ENCODE assay signal across 28 cellular contexts in the genomic region with DNA sequence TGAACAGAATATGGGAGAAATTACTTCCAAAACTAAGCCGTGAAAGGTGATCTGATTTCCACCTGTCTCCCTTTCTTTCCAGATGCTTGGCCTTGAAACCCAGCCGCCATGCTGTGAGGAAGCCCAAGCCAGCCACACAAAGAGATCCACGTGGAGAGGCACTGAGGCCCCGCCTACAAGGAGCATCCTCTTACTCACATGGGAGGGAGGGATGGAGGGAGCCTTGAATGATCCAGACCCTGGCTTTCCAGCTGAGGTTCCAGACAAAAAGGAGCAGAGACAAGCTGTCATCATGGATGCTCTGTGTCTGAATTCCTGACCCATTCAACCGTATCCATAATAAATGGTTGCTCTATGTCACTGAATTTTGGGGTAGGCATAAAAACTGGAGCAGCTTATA. TPM values are rescaled to one million over a fixed set of nuclear protein-coding genes. Genes with fewer than 3 reads are reported as not detected.
DNase-seq lines count a peak whose midpoint lies in the region; ATAC-seq, FAIRE-seq and TF ChIP-seq lines count a peak whose summit lies in the region.
"Had no signal": no experiment of that assay in that cellular context is flagged by ENCODE, and none has a peak within 500 bp of the region (broad histone marks: within the 10 kb centered on the region; RNA-seq: fewer than 3 reads in every experiment).

No MANE protein-coding gene starts in this region.

- no peak overlapping the region for H2BK12ac ChIP-seq in neuronal stem cell (ENCODE audit: low read length)
- H2BK12ac ChIP-seq in trophoblast cell (ENCODE audit: low read length): no peak overlapping the region

- H2BK15ac ChIP-seq in neuronal stem cell (ENCODE audit: low read length): no peak overlapping the region

- H3K4me1 Mint-ChIP-seq in GM23338: peaks cover 5% of the 10 kb centered on the region

- H3K9me3 ChIP-seq in neuronal stem cell (replicated peaks in 1 of 2; ENCODE audit: control insufficient read depth in 2 of 2, insufficient read depth in 1 of 2, low read depth in 1 of 2, low read length in 2 of 2): peaks cover 0 to 11% of the 10 kb centered on the region in 2 donors
- H3K9me3 ChIP-seq in trophoblast cell (ENCODE audit: insufficient read depth, low read depth, low read length): no peaks in the 10 kb centered on the region
- H3K9me3 ChIP-seq: transverse colon had no signal

- H3K27me3 ChIP-seq in GM23338 (ENCODE audit: insufficient read depth) (no peaks in the 10 kb centered on the region), neuronal stem cell (ENCODE audit: control insufficient read depth in 3 of 3, insufficient read depth in 3 of 3, low read depth in 1 of 3, low read length in 3 of 3) (no peaks in the 10 kb centered on the region), trophoblast cell (ENCODE audit: insufficient read depth, low read length) (no peaks in the 10 kb centered on the region)
- H3K27me3 ChIP-seq: MG63, transverse colon had no signal

- H3K79me1 ChIP-seq in neuronal stem cell (ENCODE audit: low read depth, low read length) (no peaks in the 10 kb centered on the region), trophoblast cell (ENCODE audit: low read length) (no peaks in the 10 kb centered on the region)

- H3K36me3 ChIP-seq in GM23338 (ENCODE audit: insufficient read depth) (no peaks in the 10 kb centered on the region), neuronal stem cell (replicated peaks in 1 of 2; ENCODE audit: control insufficient read depth in 2 of 2, insufficient read depth in 2 of 2, low read length in 2 of 2) (no peaks in the 10 kb centered on the region), trophoblast cell (ENCODE audit: control insufficient read depth in 1 of 2, insufficient read depth in 2 of 2, low read length in 2 of 2) (peaks cover 0 to 2% of the 10 kb centered on the region in 2 experiments)
- H3K36me3 ChIP-seq: left ventricle myocardium inferior, MG63, transverse colon had no signal

- H3K4me2 ChIP-seq in GM23338: no peak overlapping the region
- H3K4me2 ChIP-seq in neuronal stem cell (ENCODE audit: insufficient read depth, low read length, poor library complexity, severe bottlenecking): no peak overlapping the region
- H3K4me2 ChIP-seq in trophoblast cell (ENCODE audit: low read length): no peak overlapping the region

- H4K91ac ChIP-seq in neuronal stem cell (ENCODE audit: low read depth, low read length, poor library complexity): no peak overlapping the region
- H4K91ac ChIP-seq in trophoblast cell (ENCODE audit: low read depth, low read length): no peak overlapping the region

- no peaks in the 10 kb centered on the region for H4K20me1 ChIP-seq in GM23338 (replicated peaks; ENCODE audit: insufficient read depth)

- H3K4ac ChIP-seq in neuronal stem cell (ENCODE audit: low read length): no peak overlapping the region
- H3K4ac ChIP-seq in trophoblast cell (ENCODE audit: low read depth, low read length): no peak overlapping the region

- peaks cover 3% of the 10 kb centered on the region for H3K4me1 ChIP-seq in GM23338 (ENCODE audit: insufficient read depth)
- peaks cover under 1% of the 10 kb centered on the region in 2 donors for H3K4me1 ChIP-seq in neuronal stem cell (ENCODE audit: control insufficient read depth in 2 of 2, insufficient read depth in 1 of 2, low read depth in 1 of 2, low read length in 2 of 2)
- H3K4me1 ChIP-seq in trophoblast cell (ENCODE audit: control insufficient read depth in 1 of 2, insufficient read depth in 2 of 2, low read length in 2 of 2): peaks cover 3% of the 10 kb centered on the region in 2 experiments

- no peak overlapping the region for H4K12ac ChIP-seq in trophoblast cell (ENCODE audit: low read depth, low read length)

- WGBS in neuronal stem cell (ENCODE audit: extremely low coverage in 2 of 2, insufficient read length in 2 of 2, insufficient replicate concordance in 1 of 2), 2 donors: no CpG with 5 or more reads among the region's 5 CpGs
- no CpG with 5 or more reads among the region's 5 CpGs for WGBS in trophoblast cell (ENCODE audit: extremely low coverage, insufficient coverage, insufficient read length)

- FAIRE-seq in RCC 7860 (lab: Jason Lieb, UNC): no peak
- FAIRE-seq: G401.6, K562 had no signal

- H3K18ac ChIP-seq in neuronal stem cell (ENCODE audit: low read length) (no peak overlapping the region), trophoblast cell (ENCODE audit: low read length) (no peak overlapping the region)

- no peak for TF ChIP-seq CTCF in GM23338 (conservative IDR thresholded peaks at IDR 0.05; ENCODE audit: low read depth in 2 of 2)

- H3K14ac ChIP-seq in neuronal stem cell (ENCODE audit: low read length) (no peak overlapping the region), trophoblast cell (ENCODE audit: low read length) (no peak overlapping the region)

- H3K27ac Mint-ChIP-seq in GM23338: no peak overlapping the region
- H3K27ac Mint-ChIP-seq: activated naive CD8-positive, alpha-beta T cell; activated T-helper 2 cell treated with anti-CD3 and anti-CD28 coated beads, Interferon-gamma antibody, Interleukin-2, Interleukin-4, amounts not matched to agents 10 μg/mL and 5 μg/mL and 100 μg/mL, durations not matched to agents 14 hours and 24 hours and 36 hours; CD8-positive, alpha-beta T cell; nephron had no signal

- H3K23ac ChIP-seq in neuronal stem cell (ENCODE audit: low read depth, low read length, poor library complexity) (no peak overlapping the region), trophoblast cell (ENCODE audit: low read length) (no peak overlapping the region)

- no peak overlapping the region for H2AFZ ChIP-seq in GM23338
- peak overlapping the region; percentile 8 for H2AFZ ChIP-seq in neuronal stem cell (ENCODE audit: low read length)
- H2AFZ ChIP-seq in trophoblast cell (ENCODE audit: insufficient read depth, low read length, poor library complexity): no peak overlapping the region
- H2AFZ ChIP-seq: parathyroid adenoma had no signal

- H3K27ac ChIP-seq in GM23338 (ENCODE audit: low read depth) (no peak overlapping the region), caudate nucleus (ENCODE audit: low read depth, low read length) (peak overlapping the region; percentile 7), neuronal stem cell (replicated peaks; ENCODE audit: low read length) (no peak overlapping the region), trophoblast cell (ENCODE audit: low read depth, low read length) (no peak overlapping the region)
- H3K27ac ChIP-seq: left ventricle myocardium inferior, parathyroid adenoma, transverse colon had no signal

- H2BK120ac ChIP-seq in neuronal stem cell (ENCODE audit: low read depth, low read length) (no peak overlapping the region), trophoblast cell (ENCODE audit: insufficient read depth, low read length, poor library complexity) (no peak overlapping the region)

- peaks cover 8% of the 10 kb centered on the region; the same call in 1 of the 3 replicates for H3K9me3 Mint-ChIP-seq in GM23338

- 0 out of 2 replicates have a peak, but pooled peaks cover 4% of the 10 kb centered on the region for H3F3A ChIP-seq in GM23338 (replicated peaks; ENCODE audit: low read depth)

- H4K8ac ChIP-seq in neuronal stem cell (ENCODE audit: low read depth, low read length) (no peak overlapping the region), trophoblast cell (ENCODE audit: low read depth, low read length) (no peak overlapping the region)

- H2AK5ac ChIP-seq in neuronal stem cell (ENCODE audit: low read depth, low read length): no peak overlapping the region
- H2AK5ac ChIP-seq in trophoblast cell (ENCODE audit: low read length): no peak overlapping the region

- peaks cover 24% of the 10 kb centered on the region for H3K36me3 Mint-ChIP-seq in GM23338 (ENCODE audit: low read depth)
- H3K36me3 Mint-ChIP-seq: activated naive CD8-positive, alpha-beta T cell; CD8-positive, alpha-beta T cell had no signal

- H3K4me3 ChIP-seq in GM23338: no peak overlapping the region
- H3K4me3 ChIP-seq in neuronal stem cell (ENCODE audit: low read length in 2 of 2): peak overlapping the region in 1 of 2 donors; percentile 35
- H3K4me3 ChIP-seq in trophoblast cell (ENCODE audit: low read depth, low read length): no peak overlapping the region
- H3K4me3 ChIP-seq: K562, left ventricle myocardium inferior, MG63, transverse colon had no signal

- peak; percentile 35 for DNase-seq in GM23338 (ENCODE audit: low spot score)
- peak; percentile 56 for DNase-seq in RCC 7860 (ENCODE audit: low spot score)
- peak in 1 of 61 donors; percentile 27 for DNase-seq in caudate nucleus (lab: John Stamatoyannopoulos, UW)
- DNase-seq in neuronal stem cell (ENCODE audit: low spot score): no peak
- DNase-seq in hypothalamus (lab: John Stamatoyannopoulos, UW): no peak
- no peak for DNase-seq in trophoblast cell
- DNase-seq in GOT3 (lab: John Stamatoyannopoulos, UW): no peak
- DNase-seq: activated CD8-positive, alpha-beta memory T cell treated with anti-CD3 and anti-CD28 coated beads, Interleukin-2, amount 50 U/mL, for 48 hours; AML-193; CD8-positive, alpha-beta T cell; effector CD4-positive, alpha-beta T cell; foreskin melanocyte; left ventricle myocardium inferior; MG63; NCI-H2081; NCI-H524; right cardiac atrium; RPMI8226; stimulated activated CD8-positive, alpha-beta memory T cell treated with anti-CD3 and anti-CD28 coated beads, Interleukin-4, amount 100 ng/mL, for 48 hours; transverse colon had no signal

- H3K79me2 ChIP-seq in GM23338 (replicated peaks; ENCODE audit: insufficient read depth) (no peaks in the 10 kb centered on the region; the same call in 1 of the 2 replicates), trophoblast cell (ENCODE audit: control insufficient read depth, insufficient read depth, low read length, poor library complexity) (no peaks in the 10 kb centered on the region)
- H3K79me2 ChIP-seq: parathyroid adenoma had no signal

- H3K27me3 Mint-ChIP-seq in GM23338 (ENCODE audit: insufficient read depth, low read depth, poor library complexity): peaks cover 4% of the 10 kb centered on the region
- H3K27me3 Mint-ChIP-seq: activated CD4-positive, alpha-beta memory T cell treated with anti-CD3 and anti-CD28 coated beads for 36 hours; activated naive CD8-positive, alpha-beta T cell had no signal

- ATAC-seq in GM23338 (0 out of 3 replicates have a peak, but pooled peaks have one; percentile 30), HG03521 (IDR thresholded peaks at IDR 0.05; ENCODE audit: unreplicated experiment) (no peak)
- ATAC-seq: CD8-positive, alpha-beta T cell; K562; right cardiac atrium had no signal

- no peak overlapping the region for H3K4me3 Mint-ChIP-seq in GM23338
- H3K4me3 Mint-ChIP-seq: activated CD4-positive, alpha-beta memory T cell treated with anti-CD3 and anti-CD28 coated beads for 36 hours; activated naive CD8-positive, alpha-beta T cell; CD8-positive, alpha-beta T cell; nephron had no signal

- H2BK5ac ChIP-seq in neuronal stem cell (ENCODE audit: low read length): no peak overlapping the region
- H2BK5ac ChIP-seq in trophoblast cell (ENCODE audit: low read depth, low read length, poor library complexity): no peak overlapping the region

- no peaks in the 10 kb centered on the region for H3K9me2 ChIP-seq in GM23338 (ENCODE audit: insufficient read depth)

- H3K9ac ChIP-seq in neuronal stem cell (ENCODE audit: low read depth, low read length, poor library complexity) (no peak overlapping the region), trophoblast cell (ENCODE audit: low read length) (no peak overlapping the region)
- H3K9ac ChIP-seq: parathyroid adenoma had no signal

RNA-seq across cellular contexts. Expression of a gene that starts 48.9 kb away (rescaled TPM):
- total RNA-seq in GM23338 (2014; rRNA removed; shearing (Covaris generic)): 66.0 and 66.3 TPM in 2 replicates
- 8.1 and 9.5 TPM in 2 replicates for polyA plus RNA-seq in GM23338 (2016; fragmentation: Nextera tagmentation; extraction: Ambion mirVana)
- polyA plus RNA-seq in neuronal stem cell (2013, experiment 1 of 2): 25.7 TPM
- 27.4 TPM for polyA plus RNA-seq in neuronal stem cell (2013, experiment 2 of 2)
- polyA plus RNA-seq in trophoblast cell (2013): 60.4 and 60.6 TPM in 2 replicates

Comparison
In these comparisons a context has a peak if more than half of its experiments do, and no peak if none do; other contexts are left out.
1. DNase-seq: peak in GM23338 (single experiment) and RCC 7860 (single experiment); none in neuronal stem cell (single experiment), hypothalamus (0 of 51), trophoblast cell (0 of 2) and GOT3 (single experiment).